Comparison of ENCODE assay signal across 8 cellular contexts in genomic region chr2:187500585-187501359, GRCh38. TPM values are rescaled to one million over a fixed set of nuclear protein-coding genes. Genes with fewer than 3 reads are reported as not detected.
DNase-seq lines count a peak whose midpoint lies in the region; ATAC-seq and TF ChIP-seq lines count a peak whose summit lies in the region.

No MANE protein-coding gene starts in this region.

- H3K27ac Mint-ChIP-seq in MCF 10A (ENCODE audit: low read depth, unreplicated experiment) (peak overlapping the region; percentile 22), natural killer cell (no peak overlapping the region)
- no peak overlapping the region for H3K27ac Mint-ChIP-seq in activated T-helper 17 cell treated with anti-CD3 and anti-CD28 coated beads, Interleukin-2, amount 50 U/mL, for 72 hours

- no peaks in the 10 kb centered on the region for H4K20me1 ChIP-seq in mammary epithelial cell (ENCODE audit: insufficient read depth, low read length)

- H3K4me1 Mint-ChIP-seq in MCF 10A (ENCODE audit: insufficient read depth, unreplicated experiment) (peaks cover 12% of the 10 kb centered on the region), natural killer cell (peaks cover 0 to 5% of the 10 kb centered on the region in 2 donors)
- H3K4me1 Mint-ChIP-seq in activated T-helper 17 cell treated with anti-CD3 and anti-CD28 coated beads, Interleukin-2, amount 50 U/mL, for 72 hours, result no peaks in the 10 kb centered on the region

- no peaks in the 10 kb centered on the region for H3K79me2 ChIP-seq in mammary epithelial cell (ENCODE audit: insufficient read depth, low read length)

- no peaks in the 10 kb centered on the region for H3K9me3 Mint-ChIP-seq in MCF 10A (ENCODE audit: unreplicated experiment)
- no peaks in the 10 kb centered on the region for H3K9me3 Mint-ChIP-seq in natural killer cell
- H3K9me3 Mint-ChIP-seq in activated T-helper 17 cell treated with anti-CD3 and anti-CD28 coated beads, Interleukin-2, amount 50 U/mL, for 72 hours, result no peaks in the 10 kb centered on the region

- no peak overlapping the region for H3K9ac ChIP-seq in mammary epithelial cell (ENCODE audit: insufficient read depth, low read length)

- peak; percentile 72 for DNase-seq in MCF 10A (ENCODE audit: unreplicated experiment)
- no peak for DNase-seq in mammary epithelial cell
- DNase-seq in Panc1 (ENCODE audit: low read depth, low spot score), result peak; percentile 65
- peak; percentile 82 for DNase-seq in fibroblast of the aortic adventitia (ENCODE audit: low read depth)
- no peak for DNase-seq in natural killer cell

- TF ChIP-seq CTCF in MCF 10A (IDR thresholded peaks at IDR 0.05; ENCODE audit: unreplicated experiment) (peak; percentile 16), mammary epithelial cell (conservative IDR thresholded peaks at IDR 0.05 in 1 of 2, IDR thresholded peaks at IDR 0.05 in 1 of 2; ENCODE audit: extremely low read depth in 1 of 2, insufficient read depth in 1 of 2, low read depth in 1 of 2, low read length in 2 of 2) (peak in 1 of 2 donors; percentile 24), Panc1 (IDR thresholded peaks at IDR 0.05) (peak; percentile 29), fibroblast of the aortic adventitia (IDR thresholded peaks at IDR 0.05; ENCODE audit: insufficient read depth, low read length) (peak; percentile 45), natural killer cell (IDR thresholded peaks at IDR 0.05) (no peak)

- in situ Hi-C loops in mammary epithelial cell (cut with MboI; ENCODE audit: low sequenced_read_pairs in 2 of 2), result loop anchor here (5.0 to 25.0 kb wide), 5 partner anchors 77 to 1012 kb away; no protein-coding TSS in a partner anchor
- in situ Hi-C loops in Panc1 (cut with HindIII; ENCODE audit: low pct_unique_long_range_greater_than_20kb, low sequenced_read_pairs), result no loop called here

- H3K4me3 ChIP-seq in mammary epithelial cell (replicated peaks in 1 of 3; ENCODE audit: insufficient read depth in 1 of 3, low read depth in 2 of 3, low read length in 3 of 3), result no peak overlapping the region
- no peak overlapping the region for H3K4me3 ChIP-seq in Panc1 (ENCODE audit: low read depth in 2 of 2, low read length in 2 of 2)
- H3K4me3 ChIP-seq in fibroblast of the aortic adventitia (ENCODE audit: low read depth, low read length), result no peak overlapping the region
- no peak overlapping the region for H3K4me3 ChIP-seq in urinary bladder (ENCODE audit: low read depth, low read length)

- H3K4me1 ChIP-seq in mammary epithelial cell (ENCODE audit: insufficient read depth, low read length) (no peaks in the 10 kb centered on the region), Panc1 (ENCODE audit: control insufficient read depth, insufficient read depth, low read length) (peaks cover 63% of the 10 kb centered on the region), urinary bladder (ENCODE audit: insufficient read depth) (no peaks in the 10 kb centered on the region)

- WGBS in mammary epithelial cell (ENCODE audit: low coverage, missing lambda C conversion rate), result 69% methylated on average over 7 of the region's 7 CpGs
- 61% methylated on average over 7 of the region's 7 CpGs for WGBS in urinary bladder

- H3K27me3 ChIP-seq in mammary epithelial cell (ENCODE audit: insufficient read depth, low read length) (no peaks in the 10 kb centered on the region), Panc1 (ENCODE audit: control insufficient read depth, insufficient read depth, low read length) (no peaks in the 10 kb centered on the region)

- dilution Hi-C loops in mammary epithelial cell (cut with HindIII; ENCODE audit: low sequenced_read_pairs), result no loop called here

- peaks cover 15% of the 10 kb centered on the region for H3K36me3 Mint-ChIP-seq in MCF 10A (ENCODE audit: insufficient read depth, unreplicated experiment)
- H3K36me3 Mint-ChIP-seq in natural killer cell, result no peaks in the 10 kb centered on the region
- H3K36me3 Mint-ChIP-seq in activated T-helper 17 cell treated with anti-CD3 and anti-CD28 coated beads, Interleukin-2, amount 50 U/mL, for 72 hours (ENCODE audit: low read depth), result no peaks in the 10 kb centered on the region

- H3K4me2 ChIP-seq in mammary epithelial cell (ENCODE audit: insufficient read depth, low read depth, low read length), result no peak overlapping the region

- no peak overlapping the region for H3K4me3 Mint-ChIP-seq in MCF 10A (ENCODE audit: unreplicated experiment)
- H3K4me3 Mint-ChIP-seq in natural killer cell, result no peak overlapping the region
- H3K4me3 Mint-ChIP-seq in activated T-helper 17 cell treated with anti-CD3 and anti-CD28 coated beads, Interleukin-2, amount 50 U/mL, for 72 hours, result no peak overlapping the region

- CTCF ChIA-PET in MCF 10A (lab: Yijun Ruan, JAX) (interaction anchor here (0.5 to 7.8 kb wide), 56 partner anchors 9 to 1466 kb away, joined by 3 to 363 read pairs (median 5); partner anchors contain the start of gene TFPI), mammary epithelial cell (lab: Charles Lee; ENCODE audit: low non-redundant PET) (interaction anchor here (0.5 to 1.1 kb wide), 5 partner anchors 43 to 881 kb away, joined by 3 to 5 read pairs (median 3); no protein-coding TSS in a partner anchor), Panc1 (lab: Charles Lee) (interaction anchor here (0.6 to 3.6 kb wide), 11 partner anchors 29 to 1010 kb away, joined by 3 to 31 read pairs (median 4); partner anchors contain the start of gene TFPI)

- H2AFZ ChIP-seq in mammary epithelial cell (ENCODE audit: low read depth, low read length), result no peak overlapping the region

- H3K27me3 Mint-ChIP-seq in MCF 10A (ENCODE audit: insufficient read depth, unreplicated experiment), result no peaks in the 10 kb centered on the region
- H3K27me3 Mint-ChIP-seq in natural killer cell (ENCODE audit: low read depth in 2 of 2), result peaks cover 0 to 7% of the 10 kb centered on the region in 2 donors
- peaks cover 5% of the 10 kb centered on the region for H3K27me3 Mint-ChIP-seq in activated T-helper 17 cell treated with anti-CD3 and anti-CD28 coated beads, Interleukin-2, amount 50 U/mL, for 72 hours

- BruUV-seq in MCF 10A (replicated peaks; lab: Mats Ljungman, UMichigan) (no TSS peak), mammary epithelial cell (replicated peaks; lab: Mats Ljungman, UMichigan) (no TSS peak), Panc1 (replicated peaks; lab: Mats Ljungman, UMichigan) (no TSS peak)

- H3K27ac ChIP-seq in mammary epithelial cell (ENCODE audit: insufficient read depth, low read depth, low read length) (no peak overlapping the region), Panc1 (ENCODE audit: low read length) (peak overlapping the region; percentile 97), urinary bladder (ENCODE audit: low read depth) (peak overlapping the region; percentile 32)

- intact Hi-C loops in MCF 10A (cut with micrococcal nuclease) (loop anchor here (1.0 to 10.0 kb wide), 6 partner anchors 80 to 1013 kb away; partner anchors contain the start of gene GULP1), mammary epithelial cell (cut with micrococcal nuclease) (loop anchor here (1.0 to 10.0 kb wide), 5 partner anchors 80 to 1007 kb away; no protein-coding TSS in a partner anchor), Panc1 (cut with micrococcal nuclease; ENCODE audit: unreplicated experiment) (loop anchor here (1.0 to 5.0 kb wide), 3 partner anchors 42 to 342 kb away; no protein-coding TSS in a partner anchor), natural killer cell (cut with micrococcal nuclease) (no loop called here)

- ATAC-seq in Panc1, result peak; percentile 90
- no peak for ATAC-seq in GM21619 (IDR thresholded peaks at IDR 0.05; ENCODE audit: unreplicated experiment)
- ATAC-seq in natural killer cell, result no peak
- no peak for ATAC-seq in activated T-helper 17 cell treated with anti-CD3 and anti-CD28 coated beads, Interleukin-2, amount 50 U/mL, for 72 hours (replicated peaks)

- H3K9me3 ChIP-seq in mammary epithelial cell (replicated peaks; ENCODE audit: insufficient read depth, low read length) (no peaks in the 10 kb centered on the region), Panc1 (ENCODE audit: control insufficient read depth, insufficient read depth, low read depth, low read length) (no peaks in the 10 kb centered on the region)

- POLR2A ChIA-PET in MCF 10A (lab: Yijun Ruan, JAX), result interaction anchor here (0.6 to 3.1 kb wide), 10 partner anchors 9 to 800 kb away, joined by 3 to 44 read pairs (median 4); partner anchors contain the start of gene TFPI
- POLR2A ChIA-PET in Panc1 (lab: Charles Lee), result interaction anchor here (0.5 to 1.3 kb wide), 4 partner anchors 48 to 459 kb away, joined by 3 to 7 read pairs (median 4); no protein-coding TSS in a partner anchor

- H3K36me3 ChIP-seq in mammary epithelial cell (ENCODE audit: insufficient read depth, low read length), result no peaks in the 10 kb centered on the region
- peaks cover 25% of the 10 kb centered on the region for H3K36me3 ChIP-seq in Panc1 (ENCODE audit: control insufficient read depth, insufficient read depth, low read length)
- H3K36me3 ChIP-seq in urinary bladder (ENCODE audit: insufficient read depth), result no peaks in the 10 kb centered on the region

RNA-seq across cellular contexts. Expression of gene CALCRL, which starts 52.7 kb away (rescaled TPM):
- 0.16 and 0.32 TPM in 2 replicates for total RNA-seq in MCF 10A (2022)
- total RNA-seq in mammary epithelial cell, result 1 to 10 TPM in 1 of 2 donors, under 1 TPM in 1; 0.54 to 3.0 TPM
- polyA plus RNA-seq in mammary epithelial cell, result 0.67 TPM
- polyA minus RNA-seq in mammary epithelial cell, result not detected
- 1.9 TPM for total RNA-seq in Panc1 (2021; ENCODE audit: unreplicated experiment)
- polyA plus RNA-seq in Panc1 (2012; ENCODE audit: insufficient read length), result 0.51 TPM
- 10.6 and 18.3 TPM in 2 replicates for total RNA-seq in fibroblast of the aortic adventitia (ENCODE audit: low replicate concordance)
- 150 TPM for total RNA-seq in urinary bladder
- polyA plus RNA-seq in urinary bladder, result 13.5 TPM
- 1 to 10 TPM in 2 of 3 donors, not detected in 1; 1.1 to 1.5 TPM for total RNA-seq in natural killer cell
- under 1 TPM; 0.42 to 0.56 TPM for total RNA-seq in activated T-helper 17 cell treated with anti-CD3 and anti-CD28 coated beads, Interleukin-2, amount 50 U/mL, for 72 hours

RNA-seq across cellular contexts. Expression of gene TFPI, which starts 53.5 kb away (rescaled TPM):
- total RNA-seq in MCF 10A (2022) (67.4 and 71.1 TPM in 2 replicates), mammary epithelial cell (under 1 TPM in 1 of 2 donors, not detected in 1; 0.33 TPM), Panc1 (2021; ENCODE audit: unreplicated experiment) (129 TPM), fibroblast of the aortic adventitia (ENCODE audit: low replicate concordance) (72.5 and 596 TPM in 2 replicates), urinary bladder (177 TPM), natural killer cell (1 to 10 TPM in 1 of 3 donors, under 1 TPM in 2; 0.10 to 1.2 (median 0.23) TPM)
- polyA plus RNA-seq in mammary epithelial cell (0.50 TPM), urinary bladder (63.3 TPM)
- not detected for polyA minus RNA-seq in mammary epithelial cell
- 51.3 TPM for polyA plus RNA-seq in Panc1 (2012; ENCODE audit: insufficient read length)
- under 1 TPM; 0.13 to 0.30 TPM for total RNA-seq in activated T-helper 17 cell treated with anti-CD3 and anti-CD28 coated beads, Interleukin-2, amount 50 U/mL, for 72 hours

Comparison
In these comparisons a context has a peak if more than half of its experiments do, and no peak if none do; other contexts are left out.
1. DNase-seq: peak in MCF 10A (single experiment), Panc1 (single experiment) and fibroblast of the aortic adventitia (single experiment); none in mammary epithelial cell (single experiment) and natural killer cell (single experiment).
2. RNA of gene TFPI, which starts 53.5 kb away (total RNA-seq): 72.5 to 596 TPM in fibroblast of the aortic adventitia, 177 TPM in urinary bladder (single experiment), 129 TPM in Panc1 (single experiment) and 67.4 to 71.1 TPM in MCF 10A; 0.33 TPM in mammary epithelial cell, 0.13 to 0.30 TPM in activated T-helper 17 cell treated with anti-CD3 and anti-CD28 coated beads, Interleukin-2, amount 50 U/mL, for 72 hours and 0.10 to 1.2 TPM in natural killer cell; every median in the first group is over 10 times any median in the second.